ENCODE assay signal across 19 cellular contexts in genomic region chr20:51579137-51579536, GRCh38.
A peak's percentile ranks its signal among the peaks of the same experiment; 100 is the strongest.
DNase-seq lines count a peak whose midpoint lies in the region; FAIRE-seq and TF ChIP-seq lines count a peak whose summit lies in the region.
"Had no signal": no experiment of that assay in that cellular context is flagged by ENCODE, and none has a peak within 500 bp of the region (broad histone marks: within the 10 kb centered on the region; RNA-seq: fewer than 3 reads in every experiment).

No MANE protein-coding gene starts in this region.

- peak; percentile 84 for FAIRE-seq in RCC 7860 (lab: Jason Lieb, UNC)
- FAIRE-seq: GM18507 had no signal

- TF ChIP-seq CTCF in GM10266 (IDR thresholded peaks at IDR 0.05; ENCODE audit: control insufficient read depth, insufficient read depth, low read depth, missing control alignments): no peak

- DNase-seq in EH (ENCODE audit: low read depth) (peak; percentile 88), RCC 7860 (ENCODE audit: low spot score) (peak; percentile 70), dedifferentiated amniotic fluid mesenchymal stem cell (ENCODE audit: extremely low spot score) (peak; percentile 28), non-pigmented ciliary epithelial cell (ENCODE audit: low read depth) (peak; percentile 45), GM10266 (ENCODE audit: extremely low spot score) (no peak), NCI-H69 (lab: John Stamatoyannopoulos, UW) (no peak)
- no peak for DNase-seq in activated CD4-positive, alpha-beta T cell treated with anti-CD3 and anti-CD28 coated beads for 1 hour
- no peak for DNase-seq in central memory CD4-positive, alpha-beta T cell
- DNase-seq: activated CD4-positive, alpha-beta memory T cell treated with anti-CD3 and anti-CD28 coated beads, Interleukin-2, amount 10 ng/mL, durations not matched to agents 7 days and 5 days; activated naive CD8-positive, alpha-beta T cell treated with anti-CD3 and anti-CD28 coated beads, Interleukin-2, amount 10 ng/mL, durations not matched to agents 7 days and 5 days; activated T-cell treated with anti-CD3 and anti-CD28 coated beads, Interleukin-2, amount 50 U/mL, for 48 hours; effector memory CD8-positive, alpha-beta T cell; left lung; NCI-H146; NK-92 treated with Interleukin-12 subunit alpha and Interleukin-12 subunit beta, amount 100 ng/mL, for 24 hours; nucleus accumbens; stimulated activated CD4-positive, alpha-beta T cell treated with anti-CD3 and anti-CD28 coated beads, Interleukin-4, amount 100 ng/mL, for 4 hours; stimulated activated CD8-positive, alpha-beta memory T cell treated with anti-CD3 and anti-CD28 coated beads, Interleukin-4, amount 100 ng/mL, for 48 hours had no signal

Comparison
In these comparisons a context has a peak if more than half of its experiments do, and no peak if none do; other contexts are left out.
1. DNase-seq: peak in EH (single experiment), RCC 7860 (single experiment), dedifferentiated amniotic fluid mesenchymal stem cell (single experiment) and non-pigmented ciliary epithelial cell (single experiment); none in GM10266 (single experiment), activated CD4-positive, alpha-beta T cell treated with anti-CD3 and anti-CD28 coated beads for 1 hour (single experiment), central memory CD4-positive, alpha-beta T cell (single experiment) and NCI-H69 (single experiment).